In the genomic region with DNA sequence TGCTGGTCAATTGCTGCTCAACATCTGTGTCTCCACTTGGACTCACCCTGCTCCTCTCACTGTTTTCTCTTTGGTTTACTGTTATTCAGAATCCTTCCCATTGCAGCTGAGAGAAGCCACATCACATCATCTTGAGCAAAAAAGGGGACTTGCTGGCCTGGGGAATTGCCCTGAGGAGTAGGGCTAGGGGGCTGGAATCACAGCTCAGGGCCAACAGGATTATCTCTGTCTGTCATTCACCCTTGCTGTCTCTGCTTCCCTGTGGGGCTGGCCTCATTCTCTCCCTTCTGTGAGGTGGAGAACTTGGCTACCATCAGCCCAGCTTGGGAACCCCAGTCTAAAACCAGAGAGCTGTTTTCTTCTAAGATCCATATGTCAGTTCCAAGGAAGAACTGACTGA, we compare ENCODE assay signal across 23 cellular contexts.
"Had no signal": no experiment of that assay in that cellular context is flagged by ENCODE, and none has a peak within 500 bp of the region (broad histone marks: within the 10 kb centered on the region; RNA-seq: fewer than 3 reads in every experiment).

No MANE protein-coding gene starts in this region.

- H3K36me3 Mint-ChIP-seq: immature natural killer cell; natural killer cell treated with Interleukin-12 subunit alpha and Interleukin-12 subunit beta and Interleukin-15 and Interleukin-18, amount 100 ng/mL, for 72 hours; neural progenitor cell; stimulated activated effector memory CD8-positive, alpha-beta T cell treated with anti-CD3 and anti-CD28 coated beads, Interleukin-12 subunit alpha, Interleukin-12 subunit beta, amount 100 ng/mL, for 72 hours had no signal

- H3K4me1 Mint-ChIP-seq: immature natural killer cell; naive B cell; stimulated activated effector memory CD8-positive, alpha-beta T cell treated with anti-CD3 and anti-CD28 coated beads, Interleukin-12 subunit alpha, Interleukin-12 subunit beta, amount 100 ng/mL, for 72 hours had no signal

- DNase-seq: cortex of kidney; effector CD4-positive, alpha-beta T cell; hypothalamus; immature natural killer cell; kidney glomerular epithelial cell; left colon; left ventricle myocardium superior; lower lobe of right lung; mucosa of descending colon; naive B cell; nucleus accumbens; ovary; psoas muscle; right cardiac atrium; stimulated activated CD4-positive, alpha-beta T cell treated with anti-CD3 and anti-CD28 coated beads, Interleukin-15, amount 100 ng/mL, for 24 hours; stimulated activated CD4-positive, alpha-beta T cell treated with anti-CD3 and anti-CD28 coated beads, Interleukin-4, amount 100 ng/mL, for 1 hour; stimulated activated naive CD4-positive, alpha-beta T cell treated with Interleukin-2 at 50 U/mL for 16 hours; substantia nigra; testis; upper lobe of right lung had no signal

- H3K27ac Mint-ChIP-seq: immature natural killer cell; naive B cell; natural killer cell treated with Interleukin-12 subunit alpha and Interleukin-12 subunit beta and Interleukin-15 and Interleukin-18, amount 100 ng/mL, for 72 hours; neural progenitor cell; stimulated activated effector memory CD8-positive, alpha-beta T cell treated with anti-CD3 and anti-CD28 coated beads, Interleukin-12 subunit alpha, Interleukin-12 subunit beta, amount 100 ng/mL, for 72 hours had no signal

- H3K4me3 Mint-ChIP-seq: naive B cell; natural killer cell treated with Interleukin-12 subunit alpha and Interleukin-12 subunit beta and Interleukin-15 and Interleukin-18, amount 100 ng/mL, for 72 hours; neural progenitor cell; stimulated activated effector memory CD8-positive, alpha-beta T cell treated with anti-CD3 and anti-CD28 coated beads, Interleukin-12 subunit alpha, Interleukin-12 subunit beta, amount 100 ng/mL, for 72 hours had no signal

- H3K9me3 Mint-ChIP-seq: natural killer cell treated with Interleukin-12 subunit alpha and Interleukin-12 subunit beta and Interleukin-15 and Interleukin-18, amount 100 ng/mL, for 72 hours had no signal

- ATAC-seq: left colon; left ventricle myocardium superior; lower lobe of right lung; mucosa of descending colon; natural killer cell treated with Interleukin-12 subunit alpha and Interleukin-12 subunit beta and Interleukin-15 and Interleukin-18, amount 100 ng/mL, for 72 hours; psoas muscle; right cardiac atrium; stimulated activated effector memory CD8-positive, alpha-beta T cell treated with anti-CD3 and anti-CD28 coated beads, Interleukin-12 subunit alpha, Interleukin-12 subunit beta, amount 100 ng/mL, for 72 hours; upper lobe of right lung had no signal
